ENCODE assay signal across 24 cellular contexts in genomic region chr21:17736072-17736471, GRCh38.
"Had no signal": no experiment of that assay in that cellular context is flagged by ENCODE, and none has a peak within 500 bp of the region (broad histone marks: within the 10 kb centered on the region; RNA-seq: fewer than 3 reads in every experiment).

No MANE protein-coding gene starts in this region.

- H3K79me2 ChIP-seq: parathyroid adenoma had no signal

- H3K36me3 ChIP-seq: neural progenitor cell, neutrophil, sigmoid colon, spleen, suprapubic skin, thoracic aorta, tibial artery, uterus had no signal

- ATAC-seq: left cardiac atrium; left lobe of liver; natural killer cell; psoas muscle; stimulated activated effector memory CD8-positive, alpha-beta T cell treated with anti-CD3 and anti-CD28 coated beads, Interleukin-12 subunit alpha, Interleukin-12 subunit beta, amount 100 ng/mL, for 72 hours had no signal

- H3K27me3 ChIP-seq: neural progenitor cell, neutrophil, sigmoid colon, spleen, suprapubic skin, tibial artery, uterus had no signal

- H3K27ac ChIP-seq: neural progenitor cell, neutrophil, parathyroid adenoma, psoas muscle, sigmoid colon, spleen, suprapubic skin, thoracic aorta, tibial artery, uterus had no signal

- H3K4me2 ChIP-seq: neural progenitor cell had no signal

- H3K4me1 ChIP-seq: neural progenitor cell, parathyroid adenoma, psoas muscle, sigmoid colon, spleen, uterus had no signal

- H3K9me3 ChIP-seq: neutrophil, psoas muscle, sigmoid colon, spleen, suprapubic skin, thoracic aorta, tibial artery, uterus had no signal

- H3K4me3 ChIP-seq: lung, neural progenitor cell, psoas muscle, sigmoid colon, spleen, suprapubic skin, thoracic aorta, tibial artery, uterus had no signal

- H2AFZ ChIP-seq: neural progenitor cell, parathyroid adenoma had no signal

- H3K9ac ChIP-seq: neural progenitor cell, parathyroid adenoma had no signal

- DNase-seq: hippocampal formation; kidney glomerular epithelial cell; left cardiac atrium; mesendoderm; naive B cell; natural killer cell; nephron progenitor cell; occipital lobe; psoas muscle; sigmoid colon; small intestine; spleen; stimulated activated CD4-positive, alpha-beta T cell treated with anti-CD3 and anti-CD28 coated beads, Interleukin-4, amount 100 ng/mL, for 24 hours; stimulated activated naive CD4-positive, alpha-beta T cell; tibial artery; uterus had no signal
